8 cellular contexts compared by ENCODE assay signal in the genomic region with DNA sequence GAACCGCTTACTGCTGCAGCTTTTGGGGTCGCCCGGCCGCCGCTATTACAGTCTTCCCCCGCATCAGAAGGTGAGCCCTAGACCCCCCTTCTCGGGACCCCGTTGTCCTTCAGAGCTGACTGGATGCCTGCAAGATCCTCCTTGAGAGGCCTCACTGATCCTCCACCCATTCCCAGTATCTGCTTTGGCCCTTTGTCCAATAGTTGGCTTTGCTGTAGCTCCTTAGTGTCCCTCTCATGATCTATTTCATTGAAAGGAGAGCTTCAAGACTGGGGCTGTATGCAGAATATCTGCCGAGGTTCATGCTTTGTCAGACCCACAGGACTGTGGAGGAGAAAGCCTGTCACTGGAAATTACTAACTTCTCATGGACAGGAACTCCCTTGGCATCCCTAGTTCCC. TPM values are rescaled to one million over a fixed set of nuclear protein-coding genes. Genes with fewer than 3 reads are reported as not detected.
DNase-seq lines count a peak whose midpoint lies in the region; ATAC-seq, FAIRE-seq and TF ChIP-seq lines count a peak whose summit lies in the region.

No MANE protein-coding gene starts in this region.

- H4K91ac ChIP-seq in IMR-90 (ENCODE audit: insufficient read depth, low read depth, low read length): peak overlapping the region; percentile 48

- H3K79me1 ChIP-seq in IMR-90 (ENCODE audit: low read depth in 1 of 2, low read length in 2 of 2): peaks cover 14 to 25% of the 10 kb centered on the region in 2 experiments

- POLR2A ChIA-PET in IMR-90 (lab: Charles Lee; ENCODE audit: unreplicated experiment): no interaction called here
- POLR2A ChIA-PET in GM12878 (lab: Charles Lee): no interaction called here

- no peak for TF ChIP-seq CTCF in IMR-90 (conservative IDR thresholded peaks at IDR 0.05; ENCODE audit: low read depth, low read length)
- no peak for TF ChIP-seq CTCF in GM12878 (IDR thresholded peaks at IDR 0.05 in 2 of 3, conservative IDR thresholded peaks at IDR 0.05 in 1 of 3; ENCODE audit: control insufficient read depth in 2 of 3, extremely low read depth in 1 of 3, insufficient read depth in 1 of 3, low read depth in 3 of 3, low read length in 3 of 3)

- peak overlapping the region; percentile 86 for H2AK9ac ChIP-seq in IMR-90 (replicated peaks; ENCODE audit: low read depth, low read length, poor library complexity)

- H3K4me1 ChIP-seq in IMR-90 (ENCODE audit: control insufficient read depth, insufficient read depth, low read length) (no peaks in the 10 kb centered on the region), GM12878 (ENCODE audit: control insufficient read depth, insufficient read depth, low read length) (peaks cover 9% of the 10 kb centered on the region)

- H2AFZ ChIP-seq in IMR-90 (replicated peaks; ENCODE audit: low read length, poor library complexity) (peak overlapping the region; percentile 99), GM12878 (ENCODE audit: control insufficient read depth, low read depth, low read length) (peak overlapping the region; percentile 90)

- peak overlapping the region; percentile 93 for H3K23ac ChIP-seq in IMR-90 (ENCODE audit: low read depth, low read length)

- H3K18ac ChIP-seq in IMR-90 (ENCODE audit: low read depth, low read length): no peak overlapping the region; the same call in 1 of the 2 replicates

- H3K4me2 ChIP-seq in IMR-90 (ENCODE audit: low read depth, low read length) (peak overlapping the region; percentile 93), GM12878 (ENCODE audit: control insufficient read depth, insufficient read depth) (peak overlapping the region; percentile 92)

- H3K4me3 ChIP-seq in IMR-90 (ENCODE audit: insufficient read depth, low read depth, low read length) (peak overlapping the region; percentile 70), GM12878 (peak overlapping the region; percentile 74)

- peaks cover 38% of the 10 kb centered on the region for H3K36me3 Mint-ChIP-seq in activated CD4-positive, alpha-beta T cell treated with anti-CD3 and anti-CD28 coated beads, Interleukin-2, amount 10 ng/mL, durations not matched to agents 24 days and 14 days (ENCODE audit: low read depth)
- peaks cover 44% of the 10 kb centered on the region for H3K36me3 Mint-ChIP-seq in stimulated activated effector memory CD8-positive, alpha-beta T cell treated with anti-CD3 and anti-CD28 coated beads, Interleukin-12 subunit alpha, Interleukin-12 subunit beta, amount 100 ng/mL, for 72 hours

- H2BK5ac ChIP-seq in IMR-90 (ENCODE audit: low read depth, low read length, poor library complexity, severe bottlenecking): peak overlapping the region; percentile 71

- TF ChIP-seq POLR2A in IMR-90 (IDR thresholded peaks at IDR 0.05; ENCODE audit: low read depth, low read length): no peak
- TF ChIP-seq POLR2A in GM12878 (IDR thresholded peaks at IDR 0.05; ENCODE audit: low read depth, low read length): no peak

- H3K4me3 Mint-ChIP-seq in activated CD4-positive, alpha-beta T cell treated with anti-CD3 and anti-CD28 coated beads, Interleukin-2, amount 10 ng/mL, durations not matched to agents 24 days and 14 days: peak overlapping the region; percentile 100
- H3K4me3 Mint-ChIP-seq in stimulated activated effector memory CD8-positive, alpha-beta T cell treated with anti-CD3 and anti-CD28 coated beads, Interleukin-12 subunit alpha, Interleukin-12 subunit beta, amount 100 ng/mL, for 72 hours: peak overlapping the region; percentile 100

- SMC1A ChIA-PET in GM12878 (lab: Charles Lee; ENCODE audit: uncharacterized antibody, unreplicated experiment): interaction anchor here (0.9 to 1.4 kb wide), 3 partner anchors 8 to 13 kb away, joined by 3 to 6 read pairs (median 3); no protein-coding TSS in a partner anchor

- TF ChIP-seq EP300 in GM12878 (IDR thresholded peaks at IDR 0.05; ENCODE audit: borderline replicate concordance in 1 of 2, control insufficient read depth in 1 of 2, low read depth in 2 of 2, low read length in 2 of 2): no peak

- no peak for DNase-seq in activated CD4-positive, alpha-beta T cell treated with anti-CD3 and anti-CD28 coated beads, Interleukin-2, amount 10 ng/mL, durations not matched to agents 24 days and 14 days
- no peak for DNase-seq in activated CD4-positive, alpha-beta T cell treated with anti-CD3 and anti-CD28 coated beads, Interleukin-2, amount 50 U/mL, for 1 hour
- DNase-seq in IMR-90 (peak; percentile 23), GM12878 (ENCODE audit: low read depth, low spot score) (no peak), iPS-NIHi11 (ENCODE audit: low spot score) (peak; percentile 32), DMS153 treated with DMSO at 0.1 percent for 48 hours (lab: John Stamatoyannopoulos, UW; ENCODE audit: unreplicated experiment) (no peak), hippocampal formation (lab: John Stamatoyannopoulos, UW) (no peak)
- no peak for DNase-seq in stimulated activated effector memory CD8-positive, alpha-beta T cell treated with anti-CD3 and anti-CD28 coated beads, Interleukin-12 subunit alpha, Interleukin-12 subunit beta, amount 100 ng/mL, for 72 hours (ENCODE audit: low spot score in 2 of 2)

- dilution Hi-C loops in IMR-90 (cut with HindIII; ENCODE audit: low sequenced_read_pairs, unreplicated experiment): no loop called here

- no peaks in the 10 kb centered on the region for H3K27me3 Mint-ChIP-seq in activated CD4-positive, alpha-beta T cell treated with anti-CD3 and anti-CD28 coated beads, Interleukin-2, amount 10 ng/mL, durations not matched to agents 24 days and 14 days

- in situ Hi-C loops in IMR-90 (cut with MboI; ENCODE audit: low sequenced_read_pairs): no loop called here
- in situ Hi-C loops in GM12878 (cut with MboI): no loop called here

- H3K9ac ChIP-seq in IMR-90 (ENCODE audit: low read depth, low read length): peak overlapping the region; percentile 79
- H3K9ac ChIP-seq in GM12878 (ENCODE audit: control insufficient read depth, insufficient read depth, low read length): peak overlapping the region; percentile 84

- H3K27ac Mint-ChIP-seq in activated CD4-positive, alpha-beta T cell treated with anti-CD3 and anti-CD28 coated beads, Interleukin-2, amount 10 ng/mL, durations not matched to agents 24 days and 14 days: peak overlapping the region; percentile 100
- peak overlapping the region; percentile 99 for H3K27ac Mint-ChIP-seq in stimulated activated effector memory CD8-positive, alpha-beta T cell treated with anti-CD3 and anti-CD28 coated beads, Interleukin-12 subunit alpha, Interleukin-12 subunit beta, amount 100 ng/mL, for 72 hours

- H2BK20ac ChIP-seq in IMR-90 (ENCODE audit: low read depth, low read length): no peak overlapping the region

- no peaks in the 10 kb centered on the region; the same call in none of the 2 replicates for H3K9me1 ChIP-seq in IMR-90 (ENCODE audit: insufficient read depth, low read length)

- H4K8ac ChIP-seq in IMR-90 (ENCODE audit: low read depth in 2 of 2, low read length in 2 of 2): peak overlapping the region; percentile 49 to 98

- H3K4me1 Mint-ChIP-seq in activated CD4-positive, alpha-beta T cell treated with anti-CD3 and anti-CD28 coated beads, Interleukin-2, amount 10 ng/mL, durations not matched to agents 24 days and 14 days: peaks cover 16% of the 10 kb centered on the region
- H3K4me1 Mint-ChIP-seq in stimulated activated effector memory CD8-positive, alpha-beta T cell treated with anti-CD3 and anti-CD28 coated beads, Interleukin-12 subunit alpha, Interleukin-12 subunit beta, amount 100 ng/mL, for 72 hours: peaks cover 32% of the 10 kb centered on the region

- TF ChIP-seq RAD21 in IMR-90 (IDR thresholded peaks at IDR 0.05; ENCODE audit: low read length) (no peak), GM12878 (IDR thresholded peaks at IDR 0.05; ENCODE audit: insufficient read depth, low read depth, low read length) (no peak)

- H4K20me1 ChIP-seq in IMR-90 (ENCODE audit: insufficient read depth, low read length) (no peaks in the 10 kb centered on the region), GM12878 (ENCODE audit: control insufficient read depth, insufficient read depth) (no peaks in the 10 kb centered on the region)

- RAD21 ChIA-PET in GM12878 (lab: Charles Lee; ENCODE audit: unreplicated experiment): interaction anchor here (0.6 to 0.9 kb wide), 3 partner anchors 9 to 94 kb away, joined by 3 to 4 read pairs (median 3); no protein-coding TSS in a partner anchor

- H3K79me2 ChIP-seq in GM12878 (ENCODE audit: control insufficient read depth, insufficient read depth, low read length): peaks cover 15% of the 10 kb centered on the region

- peak overlapping the region; percentile 11; the same call in 1 of the 2 replicates for H2BK120ac ChIP-seq in IMR-90 (ENCODE audit: low read depth, low read length)

- H3K9me3 ChIP-seq in IMR-90 (ENCODE audit: control insufficient read depth, insufficient read depth, low read length) (no peaks in the 10 kb centered on the region), GM12878 (replicated peaks; ENCODE audit: control insufficient read depth, insufficient read depth, low read length) (no peaks in the 10 kb centered on the region)

- ATAC-seq in IMR-90 (ENCODE audit: low read depth) (peak; percentile 38), GM12878 (peak; percentile 9)
- ATAC-seq in stimulated activated effector memory CD8-positive, alpha-beta T cell treated with anti-CD3 and anti-CD28 coated beads, Interleukin-12 subunit alpha, Interleukin-12 subunit beta, amount 100 ng/mL, for 72 hours: peak; percentile 3

- peak overlapping the region; percentile 63; the same call in 1 of the 2 replicates for H3K56ac ChIP-seq in IMR-90 (ENCODE audit: extremely low read depth, insufficient read depth, low read length)

- CTCF ChIA-PET in IMR-90 (lab: Yijun Ruan, JAX): no interaction called here
- CTCF ChIA-PET in GM12878 (lab: Yijun Ruan, JAX): interaction anchor here (0.7 to 0.8 kb wide), 2 partner anchors 18 to 88 kb away, joined by 3 read pairs; no protein-coding TSS in a partner anchor

- H3K27me3 ChIP-seq in IMR-90 (ENCODE audit: control insufficient read depth, insufficient read depth, low read length): no peaks in the 10 kb centered on the region
- no peaks in the 10 kb centered on the region for H3K27me3 ChIP-seq in GM12878 (replicated peaks in 1 of 2; ENCODE audit: control insufficient read depth in 2 of 2, insufficient read depth in 2 of 2, low read length in 1 of 2)

- FAIRE-seq in GM12878 (lab: Jason Lieb, UNC): no peak

- H4K5ac ChIP-seq in IMR-90 (ENCODE audit: low read depth, low read length): peak overlapping the region; percentile 75

- WGBS in IMR-90 (ENCODE audit: extremely low coverage in 2 of 2, insufficient read length in 1 of 2), 2 experiments: no CpG with 5 or more reads among the region's 9 CpGs
- WGBS in GM12878 (ENCODE audit: insufficient coverage, insufficient replicate concordance, low lambda C conversion rate, missing lambda C conversion rate): 3% methylated on average over 9 of the region's 9 CpGs

- intact Hi-C loops in activated CD4-positive, alpha-beta T cell treated with anti-CD3 and anti-CD28 coated beads, Interleukin-2, amount 10 ng/mL, durations not matched to agents 24 days and 14 days (cut with micrococcal nuclease): loop anchor here (1.0 to 5.0 kb wide), 7 partner anchors 49 to 421 kb away; a partner anchor contains a TSS
- intact Hi-C loops in IMR-90 (cut with micrococcal nuclease): loop anchor here (1.0 kb wide), 1 partner anchor 146 kb away; a partner anchor contains a TSS
- intact Hi-C loops in GM12878 (cut with micrococcal nuclease; ENCODE audit: unreplicated experiment): loop anchor here (2.0 kb wide), 1 partner anchor 49 kb away; a partner anchor contains a TSS

- no TSS peak for BruUV-seq in IMR-90 (replicated peaks; lab: Mats Ljungman, UMichigan)
- no TSS peak for BruUV-seq in GM12878 (replicated peaks; lab: Mats Ljungman, UMichigan)

- peak overlapping the region; percentile 87 for H3K14ac ChIP-seq in IMR-90 (replicated peaks; ENCODE audit: low read depth, low read length)

- no peaks in the 10 kb centered on the region for H3K9me3 Mint-ChIP-seq in activated CD4-positive, alpha-beta T cell treated with anti-CD3 and anti-CD28 coated beads, Interleukin-2, amount 10 ng/mL, durations not matched to agents 24 days and 14 days
- H3K9me3 Mint-ChIP-seq in stimulated activated effector memory CD8-positive, alpha-beta T cell treated with anti-CD3 and anti-CD28 coated beads, Interleukin-12 subunit alpha, Interleukin-12 subunit beta, amount 100 ng/mL, for 72 hours: no peaks in the 10 kb centered on the region

- H2AK5ac ChIP-seq in IMR-90 (ENCODE audit: low read depth, low read length): peak overlapping the region; percentile 75

- H3K4ac ChIP-seq in IMR-90 (ENCODE audit: low read depth, low read length): peak overlapping the region; percentile 94

- H3K27ac ChIP-seq in IMR-90 (ENCODE audit: insufficient read depth, low read length): peak overlapping the region; percentile 88
- peak overlapping the region; percentile 89 for H3K27ac ChIP-seq in GM12878 (ENCODE audit: control insufficient read depth, insufficient read depth)

- H3K36me3 ChIP-seq in IMR-90 (ENCODE audit: control insufficient read depth, insufficient read depth, low read length) (peaks cover 14% of the 10 kb centered on the region), GM12878 (ENCODE audit: control insufficient read depth in 2 of 2, insufficient read depth in 2 of 2, low read length in 1 of 2) (peaks cover 0 to 5% of the 10 kb centered on the region in 2 experiments; a peak in 3 of 4 replicates)

- H2BK15ac ChIP-seq in IMR-90 (ENCODE audit: low read depth, low read length): no peak overlapping the region

RNA-seq across cellular contexts. Expression of a gene that starts 0.5 kb away (rescaled TPM):
- 59.2 and 61.8 TPM in 2 replicates for total RNA-seq in activated CD4-positive, alpha-beta T cell treated with anti-CD3 and anti-CD28 coated beads, Interleukin-2, amount 10 ng/mL, durations not matched to agents 24 days and 14 days
- total RNA-seq in IMR-90 (2012; rRNA removed) (27.2 and 33.1 TPM in 2 replicates), GM12878 (2014; rRNA removed) (51.2 and 54.1 TPM in 2 replicates), GM12878 (2014; rRNA removed; fragmentation: Illumina TruSeq; extraction: Trizol) (44.3 and 45.6 TPM in 2 replicates), GM12878 (2021) (38.2 and 38.8 TPM in 2 replicates)
- polyA plus RNA-seq in IMR-90 (2012; rRNA removed) (15.3 and 15.5 TPM in 2 replicates), GM12878 (2011; rRNA removed) (42.0 and 43.8 TPM in 2 replicates), GM12878 (2014; fragmentation: Illumina TruSeq; extraction: Trizol) (55.2 and 67.2 TPM in 2 replicates), GM12878 (2014; fragmentation: Nextera tagmentation; extraction: Ambion mirVana) (10 to 100 TPM; 16.5 to 21.4 TPM), GM12878 (2014; rRNA removed) (27.9 and 36.0 TPM in 2 replicates), GM12878 (2016; fragmentation: Nextera tagmentation; extraction: Ambion mirVana) (10 to 100 TPM; 71.3 to 79.9 TPM)
- 5.4 and 6.9 TPM in 2 replicates for polyA plus RNA-seq in IMR-90 (2012; cell fraction: cytosol; rRNA removed)
- polyA plus RNA-seq in IMR-90 (2012; cell fraction: nucleus; rRNA removed; ENCODE audit: low replicate concordance): 3.6 and 8.3 TPM in 2 replicates
- 18.7 and 19.4 TPM in 2 replicates for total RNA-seq in GM12878 (2013; cell fraction: nucleolus; rRNA removed)
- polyA plus RNA-seq in GM12878 (2011; ENCODE audit: low read depth): 12.1 TPM
- polyA plus RNA-seq in GM12878 (2011; cell fraction: cytosol; rRNA removed): 25.3 and 27.1 TPM in 2 replicates
- polyA plus RNA-seq in GM12878 (2011; cell fraction: nucleus; rRNA removed): 13.5 and 14.4 TPM in 2 replicates
- 19.7 and 19.8 TPM in 2 replicates for polyA plus RNA-seq in GM12878 (2012)
- polyA minus RNA-seq in GM12878 (2011; rRNA and poly(A)+ RNA removed): 29.6 and 33.5 TPM in 2 replicates
- 20.6 and 21.0 TPM in 2 replicates for polyA minus RNA-seq in GM12878 (2011; cell fraction: cytosol; rRNA and poly(A)+ RNA removed)
- polyA minus RNA-seq in GM12878 (2011; cell fraction: nucleus; rRNA and poly(A)+ RNA removed): 8.2 and 15.6 TPM in 2 replicates

RNA-seq across cellular contexts. Expression of a gene that starts 48.1 kb away (rescaled TPM):
- total RNA-seq in activated CD4-positive, alpha-beta T cell treated with anti-CD3 and anti-CD28 coated beads, Interleukin-2, amount 10 ng/mL, durations not matched to agents 24 days and 14 days: 0.21 and 0.59 TPM in 2 replicates
- total RNA-seq in IMR-90 (2012; rRNA removed) (1.1 and 2.2 TPM in 2 replicates), GM12878 (2014; rRNA removed) (0.73 and 1.2 TPM in 2 replicates), GM12878 (2014; rRNA removed; fragmentation: Illumina TruSeq; extraction: Trizol) (0.92 and 1.9 TPM in 2 replicates), GM12878 (2021) (0.51 and 0.58 TPM in 2 replicates)
- polyA plus RNA-seq in IMR-90 (2012; rRNA removed) (0.89 and 1.1 TPM in 2 replicates), GM12878 (2011; rRNA removed) (0.60 and 0.85 TPM in 2 replicates), GM12878 (2014; fragmentation: Illumina TruSeq; extraction: Trizol) (0.90 and 1.4 TPM in 2 replicates), GM12878 (2014; fragmentation: Nextera tagmentation; extraction: Ambion mirVana) (1 to 10 TPM; 1.7 to 3.0 TPM), GM12878 (2014; rRNA removed) (0.32 and 0.73 TPM in 2 replicates), GM12878 (2016; fragmentation: Nextera tagmentation; extraction: Ambion mirVana) (1 to 10 TPM; 2.2 TPM)
- polyA plus RNA-seq in IMR-90 (2012; cell fraction: cytosol; rRNA removed): 0.13 and 0.23 TPM in 2 replicates
- 0.13 and 1.3 TPM in 2 replicates for polyA plus RNA-seq in IMR-90 (2012; cell fraction: nucleus; rRNA removed; ENCODE audit: low replicate concordance)
- total RNA-seq in GM12878 (2013; cell fraction: nucleolus; rRNA removed): 0.69 and 2.1 TPM in 2 replicates
- 1.0 TPM for polyA plus RNA-seq in GM12878 (2011; ENCODE audit: low read depth)
- polyA plus RNA-seq in GM12878 (2011; cell fraction: cytosol; rRNA removed): 0.19 and 0.23 TPM in 2 replicates
- 0.47 and 0.66 TPM in 2 replicates for polyA plus RNA-seq in GM12878 (2011; cell fraction: nucleus; rRNA removed)
- 0.72 and 0.80 TPM in 2 replicates for polyA plus RNA-seq in GM12878 (2012)
- 0.37 TPM in 1 of 2 replicates, not detected in the other for polyA minus RNA-seq in GM12878 (2011; rRNA and poly(A)+ RNA removed)
- not detected in 2 replicates for polyA minus RNA-seq in GM12878 (2011; cell fraction: cytosol; rRNA and poly(A)+ RNA removed)
- 0.24 and 0.67 TPM in 2 replicates for polyA minus RNA-seq in GM12878 (2011; cell fraction: nucleus; rRNA and poly(A)+ RNA removed)

RNA-seq across cellular contexts. Expression of a gene that starts 48.4 kb away (rescaled TPM):
- 24.4 and 27.0 TPM in 2 replicates for total RNA-seq in activated CD4-positive, alpha-beta T cell treated with anti-CD3 and anti-CD28 coated beads, Interleukin-2, amount 10 ng/mL, durations not matched to agents 24 days and 14 days
- total RNA-seq in IMR-90 (2012; rRNA removed) (17.2 and 24.4 TPM in 2 replicates), GM12878 (2014; rRNA removed) (16.3 and 20.6 TPM in 2 replicates), GM12878 (2014; rRNA removed; fragmentation: Illumina TruSeq; extraction: Trizol) (38.7 TPM in 2 replicates), GM12878 (2021) (18.1 and 19.2 TPM in 2 replicates)
- polyA plus RNA-seq in IMR-90 (2012; rRNA removed) (7.1 and 8.4 TPM in 2 replicates), GM12878 (2011; rRNA removed) (22.3 and 37.5 TPM in 2 replicates), GM12878 (2014; fragmentation: Illumina TruSeq; extraction: Trizol) (43.3 and 53.9 TPM in 2 replicates), GM12878 (2014; fragmentation: Nextera tagmentation; extraction: Ambion mirVana) (10 to 100 TPM in 1 of 2 experiments, 1 to 10 TPM in 1; 9.6 to 11.5 TPM), GM12878 (2014; rRNA removed) (14.7 and 17.6 TPM in 2 replicates), GM12878 (2016; fragmentation: Nextera tagmentation; extraction: Ambion mirVana) (10 to 100 TPM; 19.2 to 21.5 TPM)
- 2.1 and 2.5 TPM in 2 replicates for polyA plus RNA-seq in IMR-90 (2012; cell fraction: cytosol; rRNA removed)
- polyA plus RNA-seq in IMR-90 (2012; cell fraction: nucleus; rRNA removed; ENCODE audit: low replicate concordance): 1.3 and 4.8 TPM in 2 replicates
- total RNA-seq in GM12878 (2013; cell fraction: nucleolus; rRNA removed): 30.5 and 33.5 TPM in 2 replicates
- polyA plus RNA-seq in GM12878 (2011; ENCODE audit: low read depth): 23.0 TPM
- 8.9 and 9.2 TPM in 2 replicates for polyA plus RNA-seq in GM12878 (2011; cell fraction: cytosol; rRNA removed)
- 14.9 and 15.0 TPM in 2 replicates for polyA plus RNA-seq in GM12878 (2011; cell fraction: nucleus; rRNA removed)
- polyA plus RNA-seq in GM12878 (2012): 17.5 and 21.9 TPM in 2 replicates
- polyA minus RNA-seq in GM12878 (2011; rRNA and poly(A)+ RNA removed): 19.4 and 20.2 TPM in 2 replicates
- 9.8 and 12.3 TPM in 2 replicates for polyA minus RNA-seq in GM12878 (2011; cell fraction: cytosol; rRNA and poly(A)+ RNA removed)
- 10.4 and 14.6 TPM in 2 replicates for polyA minus RNA-seq in GM12878 (2011; cell fraction: nucleus; rRNA and poly(A)+ RNA removed)

Comparison
In these comparisons a context has a peak if more than half of its experiments do, and no peak if none do; other contexts are left out.
1. DNase-seq: peak in IMR-90 (single experiment) and iPS-NIHi11 (single experiment); none in activated CD4-positive, alpha-beta T cell treated with anti-CD3 and anti-CD28 coated beads, Interleukin-2, amount 10 ng/mL, durations not matched to agents 24 days and 14 days (single experiment), activated CD4-positive, alpha-beta T cell treated with anti-CD3 and anti-CD28 coated beads, Interleukin-2, amount 50 U/mL, for 1 hour (single experiment), GM12878 (single experiment), stimulated activated effector memory CD8-positive, alpha-beta T cell treated with anti-CD3 and anti-CD28 coated beads, Interleukin-12 subunit alpha, Interleukin-12 subunit beta, amount 100 ng/mL, for 72 hours (0 of 2), DMS153 treated with DMSO at 0.1 percent for 48 hours (single experiment) and hippocampal formation (0 of 2).
2. Peak in every context shown above with its lines, with median percentiles within 50 percentile points of each other: ATAC-seq.